In genomic region chr22:29700949-29701927, GRCh38 we compare ENCODE assay signal across 8 cellular contexts. TPM values are rescaled to one million over a fixed set of nuclear protein-coding genes. Genes with fewer than 3 reads are reported as not detected.
DNase-seq lines count a peak whose midpoint lies in the region; ATAC-seq, FAIRE-seq and TF ChIP-seq lines count a peak whose summit lies in the region.

No MANE protein-coding gene starts in this region.

- peak; percentile 64 for ATAC-seq in Panc1
- ATAC-seq in HG03342 (IDR thresholded peaks at IDR 0.05; ENCODE audit: unreplicated experiment), result no peak
- no peak for ATAC-seq in left cardiac atrium

- in situ Hi-C loops in HAP-1 (cut with MboI; ENCODE audit: low sequenced_read_pairs), result no loop called here
- in situ Hi-C loops in Panc1 (cut with HindIII; ENCODE audit: low pct_unique_long_range_greater_than_20kb, low sequenced_read_pairs), result no loop called here

- peak overlapping the region; percentile 51 for H3K27ac ChIP-seq in Panc1 (ENCODE audit: low read length)
- H3K27ac ChIP-seq in endothelial cell of umbilical vein (ENCODE audit: insufficient read depth, low read depth, low read length), result no peak overlapping the region
- H3K27ac ChIP-seq in left ventricle myocardium inferior (replicated peaks), result no peak overlapping the region

- BruUV-seq in Caco-2 (replicated peaks; lab: Mats Ljungman, UMichigan) (no TSS peak), Panc1 (replicated peaks; lab: Mats Ljungman, UMichigan) (no TSS peak), endothelial cell of umbilical vein (replicated peaks; lab: Mats Ljungman, UMichigan) (no TSS peak)

- H3K4me1 ChIP-seq in Caco-2 (peaks cover 5% of the 10 kb centered on the region), HAP-1 (no peaks in the 10 kb centered on the region), Panc1 (ENCODE audit: control insufficient read depth, insufficient read depth, low read length) (peaks cover 53% of the 10 kb centered on the region), endothelial cell of umbilical vein (ENCODE audit: control insufficient read depth, extremely low read depth, insufficient read depth, low read length) (peaks cover 10% of the 10 kb centered on the region), left ventricle myocardium inferior (peaks cover 21% of the 10 kb centered on the region)

- H3K36me3 Mint-ChIP-seq in Caco-2 (ENCODE audit: insufficient read depth, unreplicated experiment), result no peaks in the 10 kb centered on the region

- H3K9ac ChIP-seq in endothelial cell of umbilical vein (replicated peaks; ENCODE audit: extremely low read depth, insufficient read depth, low read length), result no peak overlapping the region

- H3K9me3 ChIP-seq in Caco-2 (no peaks in the 10 kb centered on the region), HAP-1 (no peaks in the 10 kb centered on the region), Panc1 (ENCODE audit: control insufficient read depth, insufficient read depth, low read depth, low read length) (no peaks in the 10 kb centered on the region), endothelial cell of umbilical vein (replicated peaks; ENCODE audit: control insufficient read depth, insufficient read depth, low read length) (no peaks in the 10 kb centered on the region), left ventricle myocardium inferior (replicated peaks) (no peaks in the 10 kb centered on the region)

- TF ChIP-seq CTCF in Caco-2 (IDR thresholded peaks at IDR 0.05; ENCODE audit: insufficient read depth in 1 of 2, low read depth in 1 of 2, low read length in 1 of 2, severe bottlenecking in 1 of 2, unreplicated experiment in 1 of 2), result peak; percentile 28 to 41
- no peak for TF ChIP-seq CTCF in Panc1 (IDR thresholded peaks at IDR 0.05)
- TF ChIP-seq CTCF in endothelial cell of umbilical vein (IDR thresholded peaks at IDR 0.05; ENCODE audit: extremely low read depth in 1 of 2, insufficient read depth in 1 of 2, low read depth in 1 of 2, low read length in 2 of 2), result peak; percentile 8 to 36
- no peak for TF ChIP-seq CTCF in left ventricle myocardium inferior (IDR thresholded peaks at IDR 0.05; ENCODE audit: borderline replicate concordance)

- intact Hi-C loops in Caco-2 (cut with micrococcal nuclease; ENCODE audit: unreplicated experiment) (loop anchor here (2.0 to 10.0 kb wide), 2 partner anchors 304 to 388 kb away; no protein-coding TSS in a partner anchor), Panc1 (cut with micrococcal nuclease; ENCODE audit: unreplicated experiment) (no loop called here), endothelial cell of umbilical vein (cut with micrococcal nuclease) (loop anchor here (5.0 kb wide), 1 partner anchor 386 kb away; no protein-coding TSS in a partner anchor), left ventricle myocardium inferior (cut with micrococcal nuclease) (no loop called here), left cardiac atrium (cut with DNase I) (no loop called here)

- H3K4me3 ChIP-seq in Caco-2 (ENCODE audit: low read depth, low read length) (no peak overlapping the region), HAP-1 (no peak overlapping the region), Panc1 (ENCODE audit: low read depth in 2 of 2, low read length in 2 of 2) (no peak overlapping the region), endothelial cell of umbilical vein (replicated peaks in 1 of 3; ENCODE audit: insufficient read depth in 1 of 3, low read depth in 1 of 3, low read length in 3 of 3) (no peak overlapping the region), left ventricle myocardium inferior (no peak overlapping the region)

- H3K27me3 Mint-ChIP-seq in Caco-2 (ENCODE audit: insufficient read depth, unreplicated experiment), result no peaks in the 10 kb centered on the region

- no peaks in the 10 kb centered on the region for H4K20me1 ChIP-seq in endothelial cell of umbilical vein (replicated peaks; ENCODE audit: control insufficient read depth, extremely low read depth, insufficient read depth, low read length)

- H3K4me3 Mint-ChIP-seq in Caco-2 (ENCODE audit: unreplicated experiment), result no peak overlapping the region

- H2AFZ ChIP-seq in endothelial cell of umbilical vein (ENCODE audit: low read depth, low read length), result no peak overlapping the region

- CTCF ChIA-PET in Caco-2 (lab: Charles Lee) (interaction anchor here (0.6 to 2.2 kb wide), 4 partner anchors 11 to 388 kb away, joined by 4 to 17 read pairs (median 5); partner anchors contain the start of gene MTMR3), Panc1 (lab: Charles Lee) (interaction anchor here (0.6 to 1.1 kb wide), 4 partner anchors 23 to 388 kb away, joined by 3 to 6 read pairs (median 5); no protein-coding TSS in a partner anchor), endothelial cell of umbilical vein (lab: Charles Lee) (interaction anchor here (0.6 to 2.8 kb wide), 17 partner anchors 7 to 388 kb away, joined by 3 to 30 read pairs (median 4); no protein-coding TSS in a partner anchor)

- FAIRE-seq in endothelial cell of umbilical vein (lab: Jason Lieb, UNC), result no peak
- peak; percentile 13 for FAIRE-seq in urothelium cell line (lab: Jason Lieb, UNC)

- H3K9me3 Mint-ChIP-seq in Caco-2 (ENCODE audit: unreplicated experiment), result no peaks in the 10 kb centered on the region

- DNase-seq in Caco-2, result peak in 1 of 2 experiments; percentile 47
- peak; percentile 25 to 38 for DNase-seq in HAP-1 (ENCODE audit: low spot score in 2 of 2)
- no peak for DNase-seq in Panc1 (ENCODE audit: low read depth, low spot score)
- DNase-seq in endothelial cell of umbilical vein (ENCODE audit: low read depth, low spot score), result peak; percentile 22
- DNase-seq in urothelium cell line (ENCODE audit: low spot score), result peak; percentile 48
- no peak for DNase-seq in left ventricle myocardium inferior
- no peak for DNase-seq in left cardiac atrium

- H3K79me2 ChIP-seq in endothelial cell of umbilical vein (ENCODE audit: control insufficient read depth, insufficient read depth, low read length), result no peaks in the 10 kb centered on the region

- H3K9me1 ChIP-seq in endothelial cell of umbilical vein (replicated peaks; ENCODE audit: control insufficient read depth, extremely low read depth, insufficient read depth, low read length), result no peaks in the 10 kb centered on the region

- no peak for TF ChIP-seq POLR2A in endothelial cell of umbilical vein (IDR thresholded peaks at IDR 0.05; ENCODE audit: low read depth, low read length)

- dilution Hi-C loops in endothelial cell of umbilical vein (cut with MboI; ENCODE audit: extremely low pct_ligation_motif_present, low sequenced_read_pairs), result no loop called here

- POLR2A ChIA-PET in Caco-2 (lab: Charles Lee), result no interaction called here
- POLR2A ChIA-PET in Panc1 (lab: Charles Lee), result interaction anchor here (0.6 to 0.7 kb wide), 5 partner anchors 11 to 370 kb away, joined by 3 to 6 read pairs (median 3); no protein-coding TSS in a partner anchor
- POLR2A ChIA-PET in endothelial cell of umbilical vein (lab: Charles Lee), result no interaction called here

- no peaks in the 10 kb centered on the region for H3K4me1 Mint-ChIP-seq in Caco-2 (ENCODE audit: low read depth, unreplicated experiment)

- no peaks in the 10 kb centered on the region for H3K27me3 ChIP-seq in Caco-2 (replicated peaks; ENCODE audit: control insufficient read depth, insufficient read depth, low read length)
- no peaks in the 10 kb centered on the region for H3K27me3 ChIP-seq in HAP-1 (ENCODE audit: low read depth)
- no peaks in the 10 kb centered on the region for H3K27me3 ChIP-seq in Panc1 (ENCODE audit: control insufficient read depth, insufficient read depth, low read length)
- H3K27me3 ChIP-seq in endothelial cell of umbilical vein (ENCODE audit: control insufficient read depth in 2 of 2, insufficient read depth in 2 of 2, low read length in 2 of 2), result peaks cover 15% of the 10 kb centered on the region in 2 experiments
- H3K27me3 ChIP-seq in left ventricle myocardium inferior (ENCODE audit: low read depth), result peaks cover 63% of the 10 kb centered on the region

- no peak overlapping the region for H3K27ac Mint-ChIP-seq in Caco-2 (ENCODE audit: unreplicated experiment)

- H3K4me2 ChIP-seq in endothelial cell of umbilical vein (ENCODE audit: insufficient read depth, low read length), result no peak overlapping the region

- H3K36me3 ChIP-seq in Caco-2 (ENCODE audit: control insufficient read depth, insufficient read depth, low read length), result no peaks in the 10 kb centered on the region
- no peaks in the 10 kb centered on the region for H3K36me3 ChIP-seq in HAP-1 (replicated peaks)
- no peaks in the 10 kb centered on the region for H3K36me3 ChIP-seq in Panc1 (ENCODE audit: control insufficient read depth, insufficient read depth, low read length)
- peaks cover 0 to 2% of the 10 kb centered on the region in 2 experiments for H3K36me3 ChIP-seq in endothelial cell of umbilical vein (ENCODE audit: control insufficient read depth in 2 of 2, extremely low read depth in 1 of 2, insufficient read depth in 2 of 2, low read length in 2 of 2)
- H3K36me3 ChIP-seq in left ventricle myocardium inferior, result peaks cover 4% of the 10 kb centered on the region

TF ChIP-seq in endothelial cell of umbilical vein, 7 proteins besides CTCF, POLR2A, EP300 and RAD21:
- TF ChIP-seq EZH2 (IDR thresholded peaks at IDR 0.05; ENCODE audit: borderline replicate concordance, low read depth, low read length, severe bottlenecking) (no peak), FOS (IDR thresholded peaks at IDR 0.05; ENCODE audit: borderline replicate concordance, insufficient read depth, low read length) (peak; percentile 74), POLR2AphosphoS5 (IDR thresholded peaks at IDR 0.05; ENCODE audit: insufficient read depth, low read depth, low read length) (peak; percentile 40)
TF ChIP-seq in endothelial cell of umbilical vein: peak in this region for 2.

RNA-seq across cellular contexts. Expression of gene CABP7, which starts 18.6 kb away (rescaled TPM):
- total RNA-seq in Caco-2 (2022) (not detected in 2 replicates), Panc1 (2021; ENCODE audit: unreplicated experiment) (2.1 TPM), endothelial cell of umbilical vein (not detected in 2 replicates), left ventricle myocardium inferior (not detected), left cardiac atrium (not detected)
- 2.1 TPM for polyA plus RNA-seq in Panc1 (2012; ENCODE audit: insufficient read length)
- polyA plus RNA-seq in endothelial cell of umbilical vein, result not detected in 2 replicates
- not detected in 2 replicates for polyA plus RNA-seq in endothelial cell of umbilical vein (2011; cell fraction: cytosol; rRNA removed)
- polyA plus RNA-seq in endothelial cell of umbilical vein (2011; cell fraction: nucleus; rRNA removed), result 0.04 TPM in 1 of 2 replicates, not detected in the other
- polyA plus RNA-seq in endothelial cell of umbilical vein (2012), result 0.08 TPM in 2 replicates
- polyA minus RNA-seq in endothelial cell of umbilical vein, result not detected in 2 replicates
- not detected for polyA minus RNA-seq in endothelial cell of umbilical vein (2011; cell fraction: cytosol; rRNA and poly(A)+ RNA removed)
- not detected in 2 replicates for polyA minus RNA-seq in endothelial cell of umbilical vein (2011; cell fraction: nucleus; rRNA and poly(A)+ RNA removed)

Comparison
In these comparisons a context has a peak if more than half of its experiments do, and no peak if none do; other contexts are left out.
1. DNase-seq: peak in HAP-1 (2 of 2), endothelial cell of umbilical vein (single experiment) and urothelium cell line (single experiment); none in Panc1 (single experiment), left ventricle myocardium inferior (single experiment) and left cardiac atrium (single experiment).
2. CTCF ChIP-seq: peak in Caco-2 (2 of 2) and endothelial cell of umbilical vein (2 of 2); none in Panc1 (single experiment) and left ventricle myocardium inferior (single experiment).
3. intact Hi-C loops: an anchor here in Caco-2 (2.0 to 10.0 kb wide) and endothelial cell of umbilical vein (5.0 kb wide); none called in Panc1, left ventricle myocardium inferior and left cardiac atrium.